In genomic region chr5:135306557-135306956, GRCh38 we compare ENCODE assay signal across 21 cellular contexts.
"Had no signal": no experiment of that assay in that cellular context is flagged by ENCODE, and none has a peak within 500 bp of the region (broad histone marks: within the 10 kb centered on the region; RNA-seq: fewer than 3 reads in every experiment).

No MANE protein-coding gene starts in this region.

- H3K9me3 Mint-ChIP-seq: activated CD8-positive, alpha-beta T cell treated with anti-CD3 and anti-CD28 coated beads for 36 hours; natural killer cell treated with Interleukin-12 subunit alpha and Interleukin-12 subunit beta and Interleukin-15 and Interleukin-18, amount 100 ng/mL, for 72 hours; stimulated activated naive B cell treated with anti-CD40 and anti-IgM and Interleukin-4, amounts not matched to agents 10 μg/mL and 1 μg/mL and 100 μg/mL, for 72 hours had no signal

- H3K36me3 Mint-ChIP-seq: activated naive CD8-positive, alpha-beta T cell; natural killer cell treated with Interleukin-12 subunit alpha and Interleukin-12 subunit beta and Interleukin-15 and Interleukin-18, amount 100 ng/mL, for 72 hours; stimulated activated naive B cell treated with anti-CD40 and anti-IgM and Interleukin-4, amounts not matched to agents 10 μg/mL and 1 μg/mL and 100 μg/mL, for 72 hours had no signal

- H3K4me1 Mint-ChIP-seq: stimulated activated naive B cell treated with anti-CD40 and anti-IgM and Interleukin-4, amounts not matched to agents 10 μg/mL and 1 μg/mL and 100 μg/mL, for 72 hours had no signal

- H3K27ac Mint-ChIP-seq: activated CD4-positive, alpha-beta T cell treated with anti-CD3 and anti-CD28 coated beads, Interleukin-2, amount 10 ng/mL, durations not matched to agents 7 days and 5 days; activated CD8-positive, alpha-beta T cell treated with anti-CD3 and anti-CD28 coated beads for 36 hours; activated naive CD8-positive, alpha-beta T cell; natural killer cell treated with Interleukin-12 subunit alpha and Interleukin-12 subunit beta and Interleukin-15 and Interleukin-18, amount 100 ng/mL, for 72 hours; stimulated activated naive B cell treated with anti-CD40 and anti-IgM and Interleukin-4, amounts not matched to agents 10 μg/mL and 1 μg/mL and 100 μg/mL, for 72 hours had no signal

- H3K4me3 Mint-ChIP-seq: activated CD4-positive, alpha-beta T cell treated with anti-CD3 and anti-CD28 coated beads, Interleukin-2, amount 10 ng/mL, durations not matched to agents 7 days and 5 days; activated CD8-positive, alpha-beta T cell treated with anti-CD3 and anti-CD28 coated beads for 36 hours; activated naive CD8-positive, alpha-beta T cell; natural killer cell treated with Interleukin-12 subunit alpha and Interleukin-12 subunit beta and Interleukin-15 and Interleukin-18, amount 100 ng/mL, for 72 hours; stimulated activated naive B cell treated with anti-CD40 and anti-IgM and Interleukin-4, amounts not matched to agents 10 μg/mL and 1 μg/mL and 100 μg/mL, for 72 hours had no signal

- ATAC-seq: activated CD8-positive, alpha-beta T cell treated with anti-CD3 and anti-CD28 coated beads for 36 hours; left lung; natural killer cell treated with Interleukin-12 subunit alpha and Interleukin-12 subunit beta and Interleukin-15 and Interleukin-18, amount 100 ng/mL, for 72 hours; stimulated activated naive B cell treated with anti-CD40 and anti-IgM and Interleukin-4, amounts not matched to agents 10 μg/mL and 1 μg/mL and 100 μg/mL, for 72 hours had no signal

- H3K4me3 ChIP-seq: left lung, testis, uterus had no signal

- DNase-seq: activated CD4-positive, alpha-beta T cell treated with anti-CD3 and anti-CD28 coated beads, Interleukin-2, amount 10 ng/mL, durations not matched to agents 7 days and 5 days; activated CD4-positive, CD25-positive, alpha-beta regulatory T cell treated with anti-CD3 and anti-CD28 coated beads, Interleukin-2, amount 50 U/mL, for 72 hours; activated CD8-positive, alpha-beta T cell treated with anti-CD3 and anti-CD28 coated beads for 36 hours; activated naive CD4-positive, alpha-beta T cell; activated T-cell treated with anti-CD3 and anti-CD28 coated beads, Interleukin-2, amount 50 U/mL, for 1 hour; central memory CD4-positive, alpha-beta T cell; dermis blood vessel endothelial cell; effector CD8-positive, alpha-beta T cell; foreskin melanocyte; left lung; midbrain; nucleus accumbens; stimulated activated CD4-positive, alpha-beta T cell treated with anti-CD3 and anti-CD28 coated beads, Interleukin-2, amount 100 ng/mL, for 48 hours; stimulated activated CD8-positive, alpha-beta memory T cell treated with anti-CD3 and anti-CD28 coated beads, Interleukin-4, amount 100 ng/mL, for 48 hours; stimulated activated naive B cell treated with anti-CD40 and anti-IgM and Interleukin-4, amounts not matched to agents 10 μg/mL and 1 μg/mL and 100 μg/mL, for 72 hours; testis; trophoblast cell; uterus had no signal

- H3K4me1 ChIP-seq: left lung, uterus had no signal

- H3K36me3 ChIP-seq: left lung, uterus had no signal

- H3K27ac ChIP-seq: left lung, testis, uterus, VCaP had no signal

- H3K9me3 ChIP-seq: left lung, testis, uterus had no signal

- H3K27me3 ChIP-seq: testis, uterus had no signal
